In genomic region chr21:37281579-37281978, GRCh38 we compare ENCODE assay signal across 19 cellular contexts. TPM values are rescaled to one million over a fixed set of nuclear protein-coding genes. Genes with fewer than 3 reads are reported as not detected.
DNase-seq lines count a peak whose midpoint lies in the region; ATAC-seq, FAIRE-seq and TF ChIP-seq lines count a peak whose summit lies in the region.
"Had no signal": no experiment of that assay in that cellular context is flagged by ENCODE, and none has a peak within 500 bp of the region (broad histone marks: within the 10 kb centered on the region; RNA-seq: fewer than 3 reads in every experiment).

No MANE protein-coding gene starts in this region.

- peaks cover 0 to 6% (median 1%) of the 10 kb centered on the region in 4 experiments; a peak in 3 of 7 replicates for H3K4me1 ChIP-seq in H1 (replicated peaks in 1 of 4; ENCODE audit: control insufficient read depth in 3 of 4, insufficient read depth in 4 of 4, low read length in 3 of 4)
- H3K4me1 ChIP-seq: breast epithelium, HAP-1, upper lobe of left lung had no signal

- ATAC-seq in natural killer cell = no peak
- ATAC-seq in natural killer cell treated with Interleukin-12 subunit alpha and Interleukin-12 subunit beta and Interleukin-15 and Interleukin-18, amount 100 ng/mL, for 72 hours = no peak
- no peak for ATAC-seq in stimulated activated naive CD8-positive, alpha-beta T cell treated with anti-CD3 and anti-CD28 coated beads, Interleukin-15, amount 100 ng/mL, for 72 hours

- no peak for TF ChIP-seq CTCF in natural killer cell (IDR thresholded peaks at IDR 0.05)
- TF ChIP-seq CTCF in H1 (IDR thresholded peaks at IDR 0.05; ENCODE audit: control extremely low read depth in 1 of 3, insufficient read depth in 1 of 3, low read depth in 1 of 3, low read length in 3 of 3) = no peak

- H2BK12ac ChIP-seq in H1 (ENCODE audit: low read depth, low read length) = no peak overlapping the region

- H3K27ac ChIP-seq in H1 (ENCODE audit: low read depth, low read length) = no peak overlapping the region
- H3K27ac ChIP-seq: 22Rv1; BLaER1 treated with 17β-estradiol and CSF1 and Interleukin-3, amounts not matched to agents 10 nM and 100 nM; breast epithelium; upper lobe of left lung had no signal

- H3K4me2 ChIP-seq in H1 (ENCODE audit: insufficient read depth in 1 of 2, low read depth in 2 of 2, low read length in 2 of 2) = peak overlapping the region; percentile 17 to 23; a peak in 3 of 4 replicates
- H3K4me2 ChIP-seq: BLaER1 treated with 17β-estradiol and CSF1 and Interleukin-3, amounts not matched to agents 10 nM and 100 nM had no signal

- H3K4me3 ChIP-seq in H1 (ENCODE audit: extremely low read depth in 1 of 4, insufficient read depth in 2 of 4, low read depth in 3 of 4, low read length in 4 of 4) = no peak overlapping the region
- H3K4me3 ChIP-seq: BLaER1 treated with 17β-estradiol and CSF1 and Interleukin-3, amounts not matched to agents 10 nM and 100 nM; breast epithelium; HAP-1; lung had no signal

- no peak overlapping the region for H3K23ac ChIP-seq in H1 (ENCODE audit: insufficient read length)

- H4K20me1 ChIP-seq in H1 (replicated peaks in 1 of 2; ENCODE audit: control insufficient read depth in 1 of 2, insufficient read depth in 2 of 2, low read length in 2 of 2) = no peaks in the 10 kb centered on the region
- H4K20me1 ChIP-seq: BLaER1 treated with 17β-estradiol and CSF1 and Interleukin-3, amounts not matched to agents 10 nM and 100 nM had no signal

- H3K18ac ChIP-seq in H1 (ENCODE audit: extremely low read depth, low read length) = no peak overlapping the region

- H3K14ac ChIP-seq in H1 (ENCODE audit: insufficient read length) = no peak overlapping the region

- no peak overlapping the region for H2BK5ac ChIP-seq in H1 (ENCODE audit: low read depth, low read length)

- H3K4me1 Mint-ChIP-seq in natural killer cell = peaks cover 0 to 14% of the 10 kb centered on the region in 2 donors
- peaks cover 0 to 8% of the 10 kb centered on the region in 2 donors for H3K4me1 Mint-ChIP-seq in natural killer cell treated with Interleukin-12 subunit alpha and Interleukin-12 subunit beta and Interleukin-15 and Interleukin-18, amount 100 ng/mL, for 72 hours (ENCODE audit: low read depth in 2 of 2)
- H3K4me1 Mint-ChIP-seq in stimulated activated naive CD8-positive, alpha-beta T cell treated with anti-CD3 and anti-CD28 coated beads, Interleukin-15, amount 100 ng/mL, for 72 hours = peaks cover 4% of the 10 kb centered on the region
- H3K4me1 Mint-ChIP-seq: stimulated activated naive B cell treated with anti-CD40 and anti-IgM and Interleukin-4, amounts not matched to agents 10 μg/mL and 1 μg/mL and 100 μg/mL, for 72 hours had no signal

- no peaks in the 10 kb centered on the region for H3K9me3 ChIP-seq in H1 (ENCODE audit: insufficient read depth in 2 of 2, low read depth in 1 of 2, low read length in 1 of 2)
- H3K9me3 ChIP-seq: breast epithelium, HAP-1, upper lobe of left lung had no signal

- 79% methylated on average over 9 of the region's 10 CpGs; no CpG with 5 or more reads in 1 of the 2 experiments for WGBS in H1 (ENCODE audit: extremely low coverage in 1 of 2, insufficient coverage in 1 of 2, insufficient read length in 1 of 2, insufficient replicate concordance in 2 of 2, low coverage in 1 of 2, low lambda C conversion rate in 2 of 2, missing lambda C conversion rate in 1 of 2), 2 experiments

- no peak overlapping the region for H2AK5ac ChIP-seq in H1 (ENCODE audit: low read depth, low read length)

- no peak overlapping the region for H2BK15ac ChIP-seq in H1 (ENCODE audit: low read length)

- CTCF ChIA-PET in H1 (lab: Charles Lee; ENCODE audit: partially characterized antibody) = no interaction called here

- no peaks in the 10 kb centered on the region for H3K27me3 Mint-ChIP-seq in natural killer cell (ENCODE audit: low read depth in 2 of 2)
- no peaks in the 10 kb centered on the region for H3K27me3 Mint-ChIP-seq in natural killer cell treated with Interleukin-12 subunit alpha and Interleukin-12 subunit beta and Interleukin-15 and Interleukin-18, amount 100 ng/mL, for 72 hours
- H3K27me3 Mint-ChIP-seq in stimulated activated naive CD8-positive, alpha-beta T cell treated with anti-CD3 and anti-CD28 coated beads, Interleukin-15, amount 100 ng/mL, for 72 hours = no peaks in the 10 kb centered on the region

- POLR2A ChIA-PET in H1 (lab: Charles Lee; ENCODE audit: partially characterized antibody) = interaction anchor here (0.8 kb wide), 1 partner anchor 11 kb away, joined by 3 read pairs; no protein-coding TSS in a partner anchor

- H3K4ac ChIP-seq in H1 (replicated peaks; ENCODE audit: insufficient read length, low read depth, low read length) = no peak overlapping the region

- TF ChIP-seq RAD21 in H1 (IDR thresholded peaks at IDR 0.05 in 1 of 2, conservative IDR thresholded peaks at IDR 0.05 in 1 of 2; ENCODE audit: low read depth in 2 of 2, low read length in 2 of 2) = no peak

- DNase-seq in DMS53 (lab: John Stamatoyannopoulos, UW) (peak; percentile 20), DMS53 treated with DMSO at 0.1 percent for 48 hours (lab: John Stamatoyannopoulos, UW; ENCODE audit: unreplicated experiment) (no peak), natural killer cell (no peak), H1 (ENCODE audit: low read depth in 1 of 2, low spot score in 2 of 2) (no peak), mucosa of gallbladder (ENCODE audit: low spot score) (no peak), hypothalamus (lab: John Stamatoyannopoulos, UW) (no peak)
- DNase-seq in natural killer cell treated with Interleukin-12 subunit alpha and Interleukin-12 subunit beta and Interleukin-15 and Interleukin-18, amount 100 ng/mL, for 72 hours (ENCODE audit: low spot score) = no peak
- no peak for DNase-seq in stimulated activated naive CD8-positive, alpha-beta T cell treated with anti-CD3 and anti-CD28 coated beads, Interleukin-15, amount 100 ng/mL, for 72 hours
- DNase-seq: activated CD8-positive, alpha-beta memory T cell treated with anti-CD3 and anti-CD28 coated beads, Interleukin-2, amount 50 U/mL, for 48 hours; dermis blood vessel endothelial cell; NCI-H2227 treated with DMSO at 0.1 percent for 48 hours; Right ventricle myocardium superior; stimulated activated naive B cell treated with anti-CD40 and anti-IgM and Interleukin-4, amounts not matched to agents 10 μg/mL and 1 μg/mL and 100 μg/mL, for 72 hours; upper lobe of left lung had no signal

- no peaks in the 10 kb centered on the region for H3K9me3 Mint-ChIP-seq in natural killer cell
- H3K9me3 Mint-ChIP-seq in natural killer cell treated with Interleukin-12 subunit alpha and Interleukin-12 subunit beta and Interleukin-15 and Interleukin-18, amount 100 ng/mL, for 72 hours = no peaks in the 10 kb centered on the region
- H3K9me3 Mint-ChIP-seq in stimulated activated naive CD8-positive, alpha-beta T cell treated with anti-CD3 and anti-CD28 coated beads, Interleukin-15, amount 100 ng/mL, for 72 hours = no peaks in the 10 kb centered on the region

- H3K27ac Mint-ChIP-seq in natural killer cell = no peak overlapping the region
- peak overlapping the region in 1 of 2 donors; percentile 15 for H3K27ac Mint-ChIP-seq in natural killer cell treated with Interleukin-12 subunit alpha and Interleukin-12 subunit beta and Interleukin-15 and Interleukin-18, amount 100 ng/mL, for 72 hours
- no peak overlapping the region for H3K27ac Mint-ChIP-seq in stimulated activated naive CD8-positive, alpha-beta T cell treated with anti-CD3 and anti-CD28 coated beads, Interleukin-15, amount 100 ng/mL, for 72 hours

- H3K56ac ChIP-seq in H1 (replicated peaks; ENCODE audit: insufficient read length, low read depth, low read length) = no peak overlapping the region

- H4K8ac ChIP-seq in H1 (ENCODE audit: extremely low read depth, insufficient read depth, low read length) = no peak overlapping the region

- no peaks in the 10 kb centered on the region for H3K36me3 Mint-ChIP-seq in natural killer cell
- no peaks in the 10 kb centered on the region for H3K36me3 Mint-ChIP-seq in natural killer cell treated with Interleukin-12 subunit alpha and Interleukin-12 subunit beta and Interleukin-15 and Interleukin-18, amount 100 ng/mL, for 72 hours
- H3K36me3 Mint-ChIP-seq: stimulated activated naive B cell treated with anti-CD40 and anti-IgM and Interleukin-4, amounts not matched to agents 10 μg/mL and 1 μg/mL and 100 μg/mL, for 72 hours had no signal

- H4K91ac ChIP-seq in H1 (replicated peaks; ENCODE audit: insufficient read length, low read length) = no peak overlapping the region

- no peaks in the 10 kb centered on the region for H3K27me3 ChIP-seq in H1 (replicated peaks in 1 of 4; ENCODE audit: control insufficient read depth in 3 of 4, extremely low read depth in 1 of 4, insufficient read depth in 3 of 4, low read length in 3 of 4)
- H3K27me3 ChIP-seq: BLaER1 treated with 17β-estradiol and CSF1 and Interleukin-3, amounts not matched to agents 10 nM and 100 nM; breast epithelium; upper lobe of left lung had no signal

- H2BK20ac ChIP-seq in H1 (ENCODE audit: low read length) = no peak overlapping the region

- intact Hi-C loops in natural killer cell (cut with micrococcal nuclease) = no loop called here

- no peak overlapping the region for H2BK120ac ChIP-seq in H1 (replicated peaks; ENCODE audit: low read depth, low read length)

- no peak overlapping the region for H2AFZ ChIP-seq in H1 (ENCODE audit: low read length)

- H3K23me2 ChIP-seq in H1 (ENCODE audit: low read depth, low read length) = no peaks in the 10 kb centered on the region

- no peak for TF ChIP-seq EP300 in H1 (IDR thresholded peaks at IDR 0.05; ENCODE audit: borderline replicate concordance in 1 of 2, low read depth in 2 of 2, low read length in 2 of 2)

- no peak for TF ChIP-seq POLR2A in H1 (IDR thresholded peaks at IDR 0.05; ENCODE audit: control extremely low read depth in 1 of 2, low read depth in 2 of 2, low read length in 2 of 2)

- H3K79me1 ChIP-seq in H1 (ENCODE audit: low read depth, low read length) = no peaks in the 10 kb centered on the region

- no peak overlapping the region for H4K5ac ChIP-seq in H1 (ENCODE audit: insufficient read length, low read depth, low read length)

- no peaks in the 10 kb centered on the region for H3K79me2 ChIP-seq in H1 (ENCODE audit: control insufficient read depth in 1 of 2, insufficient read depth in 2 of 2, low read length in 2 of 2)

- H3K4me3 Mint-ChIP-seq in natural killer cell = peak overlapping the region; percentile 28
- no peak overlapping the region for H3K4me3 Mint-ChIP-seq in natural killer cell treated with Interleukin-12 subunit alpha and Interleukin-12 subunit beta and Interleukin-15 and Interleukin-18, amount 100 ng/mL, for 72 hours
- H3K4me3 Mint-ChIP-seq in stimulated activated naive CD8-positive, alpha-beta T cell treated with anti-CD3 and anti-CD28 coated beads, Interleukin-15, amount 100 ng/mL, for 72 hours = peak overlapping the region; percentile 39 to 78

- H3K9ac ChIP-seq in H1 (replicated peaks in 1 of 4; ENCODE audit: extremely low read depth in 1 of 4, low read depth in 3 of 4, low read length in 3 of 4) = no peak overlapping the region
- H3K9ac ChIP-seq: BLaER1 treated with 17β-estradiol and CSF1 and Interleukin-3, amounts not matched to agents 10 nM and 100 nM had no signal

- H3K36me3 ChIP-seq in H1 (ENCODE audit: control insufficient read depth in 2 of 4, insufficient read depth in 4 of 4, low read length in 3 of 4) = no peaks in the 10 kb centered on the region
- H3K36me3 ChIP-seq: BLaER1 treated with 17β-estradiol and CSF1 and Interleukin-3, amounts not matched to agents 10 nM and 100 nM; breast epithelium; HAP-1; upper lobe of left lung had no signal

- FAIRE-seq in H1 (lab: Jason Lieb, UNC) = no peak

RNA-seq across cellular contexts. Expression of gene VPS26C, which starts 14.4 kb away (rescaled TPM):
- 10 to 100 TPM; 71.1 to 84.7 (median 72.2) TPM for total RNA-seq in natural killer cell
- 10 to 100 TPM; 62.0 to 87.0 TPM for total RNA-seq in natural killer cell treated with Interleukin-12 subunit alpha and Interleukin-12 subunit beta and Interleukin-15 and Interleukin-18, amount 100 ng/mL, for 72 hours
- 68.1 and 71.6 TPM in 2 replicates for total RNA-seq in H1 (2021; fragmentation: NEBNext Ultra II Directional; extraction: Animal tissue kit (Norgen Biotek cat#: 25700))
- polyA plus RNA-seq in H1 (2011; rRNA removed) = 43.5 and 45.7 TPM in 2 replicates
- 50.8 TPM for polyA plus RNA-seq in H1 (2011; cell fraction: cytosol; rRNA removed)
- polyA plus RNA-seq in H1 (2011; cell fraction: nucleus; rRNA removed) = 41.0 TPM
- 45.0 to 83.4 TPM (median 50.5 TPM) in 4 replicates for polyA plus RNA-seq in H1 (2012, experiment 1 of 2)
- polyA plus RNA-seq in H1 (2012, experiment 2 of 2) = 41.8 TPM
- polyA plus RNA-seq in H1 (2013, experiment 1 of 2) = 40.8 TPM
- polyA plus RNA-seq in H1 (2013, experiment 2 of 2) = 40.0 TPM
- 49.8 and 61.5 TPM in 2 replicates for polyA minus RNA-seq in H1 (2011; rRNA and poly(A)+ RNA removed)
- polyA minus RNA-seq in H1 (2011; cell fraction: cytosol; rRNA and poly(A)+ RNA removed) = 37.8 TPM
- polyA minus RNA-seq in H1 (2011; cell fraction: nucleus; rRNA and poly(A)+ RNA removed) = 50.1 TPM
- 48.2 TPM for total RNA-seq in mucosa of gallbladder
